Comparison of ENCODE assay signal across 5 cellular contexts in the genomic region with DNA sequence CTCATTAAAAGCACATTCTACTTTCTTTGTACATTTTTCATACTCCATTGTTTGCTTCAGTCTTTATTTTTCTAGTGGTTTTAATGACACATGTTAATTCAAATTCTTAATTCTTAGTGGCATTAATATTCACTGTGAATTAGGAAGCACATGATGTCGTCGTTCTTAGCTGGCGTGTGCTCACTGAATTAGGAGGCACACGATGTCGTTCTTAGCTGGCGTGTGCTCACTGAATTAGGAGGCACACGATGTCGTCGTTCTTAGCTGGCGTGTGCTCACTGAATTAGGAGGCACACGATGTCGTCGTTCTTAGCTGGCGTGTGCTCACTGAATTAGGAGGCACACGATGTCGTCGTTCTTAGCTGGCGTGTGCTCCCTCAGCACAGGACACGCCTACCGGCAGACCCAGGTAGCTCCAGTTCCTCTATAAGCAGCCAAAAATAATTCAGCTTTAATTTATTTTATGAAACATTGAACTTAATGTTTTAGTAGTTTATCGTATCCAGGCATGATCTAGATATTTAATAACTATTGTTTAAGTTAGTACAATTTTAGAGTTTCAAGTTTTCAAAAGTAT. TPM values are rescaled to one million over a fixed set of nuclear protein-coding genes. Genes with fewer than 3 reads are reported as not detected.
"Had no signal": no experiment of that assay in that cellular context is flagged by ENCODE, and none has a peak within 500 bp of the region (broad histone marks: within the 10 kb centered on the region; RNA-seq: fewer than 3 reads in every experiment).

No MANE protein-coding gene starts in this region.

RNA-seq across cellular contexts. Expression of gene VIPR2, which starts 17.5 kb away (rescaled TPM):
- total RNA-seq: HepG2, HT-29, HT1080, IMR-90 had no signal
- polyA plus RNA-seq: HepG2, IgD-negative memory B cell, IMR-90 had no signal
